Comparison of ENCODE assay signal across 22 cellular contexts in the genomic region with DNA sequence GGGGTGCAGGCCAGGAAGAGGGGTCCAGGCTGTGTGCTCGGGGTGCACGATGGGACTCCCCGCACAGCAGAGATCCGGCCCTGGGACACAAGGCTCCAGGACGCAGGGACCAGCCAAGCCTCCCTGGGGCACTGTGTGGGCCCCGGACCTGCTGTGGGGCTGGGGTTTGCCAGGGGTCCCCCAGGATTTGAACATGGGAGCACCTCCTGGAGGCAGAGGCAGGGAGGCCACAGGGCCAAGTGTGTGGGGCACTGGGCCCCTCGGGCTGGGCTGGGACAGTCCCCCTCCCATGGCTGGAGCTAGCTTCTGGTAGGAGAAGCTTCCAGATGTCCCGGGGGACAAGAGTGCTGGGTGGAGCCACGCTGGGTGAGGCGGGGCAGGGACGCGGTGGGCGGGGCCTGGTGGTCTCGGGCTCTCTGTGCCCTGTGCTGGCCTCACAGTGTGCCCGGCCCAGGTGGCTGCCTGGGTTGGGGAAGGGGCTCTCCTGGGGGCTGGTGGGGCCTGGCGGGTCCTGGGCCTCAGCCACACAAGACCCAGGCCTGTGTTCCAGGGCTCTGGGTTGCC. TPM values are rescaled to one million over a fixed set of nuclear protein-coding genes. Genes with fewer than 3 reads are reported as not detected.
DNase-seq lines count a peak whose midpoint lies in the region; ATAC-seq and TF ChIP-seq lines count a peak whose summit lies in the region.
"Had no signal": no experiment of that assay in that cellular context is flagged by ENCODE, and none has a peak within 500 bp of the region (broad histone marks: within the 10 kb centered on the region; RNA-seq: fewer than 3 reads in every experiment).

No MANE protein-coding gene starts in this region.

- H3K9me3 ChIP-seq in A673 (ENCODE audit: low read depth, low read length, poor library complexity, severe bottlenecking) (no peaks in the 10 kb centered on the region), Panc1 (ENCODE audit: control insufficient read depth, insufficient read depth, low read depth, low read length) (no peaks in the 10 kb centered on the region), endodermal cell (ENCODE audit: control insufficient read depth, low read length) (no peaks in the 10 kb centered on the region), uterus (no peaks in the 10 kb centered on the region)
- H3K9me3 ChIP-seq: ascending aorta, neutrophil, psoas muscle had no signal

- no peaks in the 10 kb centered on the region for H3K27me3 Mint-ChIP-seq in endodermal cell (ENCODE audit: insufficient read depth)
- H3K27me3 Mint-ChIP-seq: activated naive CD4-positive, alpha-beta T cell treated with anti-CD3 and anti-CD28 coated beads, Interleukin-2, amount 50 U/mL, for 24 hours; CD4-positive, alpha-beta T cell; central memory CD8-positive, alpha-beta T cell had no signal

- 83 to 85% methylated on average over 2 to 16 of the region's 16 CpGs for WGBS in endodermal cell (ENCODE audit: insufficient coverage in 1 of 2, insufficient read length in 1 of 2), 2 experiments

- H3K27ac Mint-ChIP-seq in endodermal cell: no peak overlapping the region
- H3K27ac Mint-ChIP-seq: activated naive CD4-positive, alpha-beta T cell treated with anti-CD3 and anti-CD28 coated beads, Interleukin-2, amount 50 U/mL, for 24 hours; activated T-cell treated with anti-CD3 and anti-CD28 coated beads, Interleukin-2, amount 50 U/mL, for 72 hours; CD4-positive, alpha-beta T cell had no signal

- POLR2A ChIA-PET in A673 (lab: Charles Lee; ENCODE audit: low non-redundant PET): no interaction called here
- POLR2A ChIA-PET in Panc1 (lab: Charles Lee): no interaction called here

- H3K4me1 ChIP-seq in A673 (ENCODE audit: insufficient read depth, low read length, poor library complexity, severe bottlenecking): peaks cover 15% of the 10 kb centered on the region
- peaks cover 13% of the 10 kb centered on the region for H3K4me1 ChIP-seq in Panc1 (ENCODE audit: control insufficient read depth, insufficient read depth, low read length)
- no peaks in the 10 kb centered on the region for H3K4me1 ChIP-seq in endodermal cell (ENCODE audit: control insufficient read depth, insufficient read depth, low read length)
- no peaks in the 10 kb centered on the region for H3K4me1 ChIP-seq in uterus
- H3K4me1 ChIP-seq: psoas muscle had no signal

- H3K4me3 Mint-ChIP-seq in endodermal cell: no peak overlapping the region
- H3K4me3 Mint-ChIP-seq: activated naive CD4-positive, alpha-beta T cell treated with anti-CD3 and anti-CD28 coated beads, Interleukin-2, amount 50 U/mL, for 24 hours; activated T-cell treated with anti-CD3 and anti-CD28 coated beads, Interleukin-2, amount 50 U/mL, for 72 hours; CD4-positive, alpha-beta T cell; central memory CD8-positive, alpha-beta T cell had no signal

- no peak overlapping the region for H3K9ac ChIP-seq in endodermal cell (ENCODE audit: extremely low read depth, low read length, poor library complexity, severe bottlenecking)

- H3K27ac ChIP-seq in A673 (ENCODE audit: low read depth, low read length, poor library complexity, severe bottlenecking) (no peak overlapping the region), Panc1 (ENCODE audit: low read length) (no peak overlapping the region), endodermal cell (ENCODE audit: low read depth, low read length) (no peak overlapping the region), uterus (no peak overlapping the region)
- H3K27ac ChIP-seq: ascending aorta, HL-60, neutrophil, psoas muscle had no signal

- ATAC-seq in Panc1: peak; percentile 52
- ATAC-seq: activated T-cell treated with anti-CD3 and anti-CD28 coated beads, Interleukin-2, amount 50 U/mL, for 72 hours; psoas muscle had no signal

- H3K36me3 ChIP-seq in A673 (ENCODE audit: insufficient read depth, low read length, poor library complexity, severe bottlenecking) (peaks cover 6% of the 10 kb centered on the region), Panc1 (ENCODE audit: control insufficient read depth, insufficient read depth, low read length) (no peaks in the 10 kb centered on the region), endodermal cell (ENCODE audit: control insufficient read depth, insufficient read depth, low read length) (peaks cover 12% of the 10 kb centered on the region), uterus (no peaks in the 10 kb centered on the region)
- H3K36me3 ChIP-seq: neutrophil had no signal

- CTCF ChIA-PET in A673 (lab: Charles Lee) (no interaction called here), Panc1 (lab: Charles Lee) (no interaction called here)

- no TSS peak for BruUV-seq in A673 (replicated peaks; lab: Mats Ljungman, UMichigan)
- no TSS peak for BruUV-seq in Panc1 (replicated peaks; lab: Mats Ljungman, UMichigan)

- TF ChIP-seq POLR2A in uterus (IDR thresholded peaks at IDR 0.05): no peak

- intact Hi-C loops in A673 (cut with micrococcal nuclease; ENCODE audit: unreplicated experiment): no loop called here
- intact Hi-C loops in Panc1 (cut with micrococcal nuclease; ENCODE audit: unreplicated experiment): no loop called here
- intact Hi-C loops in uterus (cut with DNase I; ENCODE audit: low total_unique reads): no loop called here

- TF ChIP-seq CTCF in A673 (conservative IDR thresholded peaks at IDR 0.05; ENCODE audit: low read depth, low read length): no peak
- TF ChIP-seq CTCF in Panc1 (IDR thresholded peaks at IDR 0.05): no peak
- no peak for TF ChIP-seq CTCF in endodermal cell (conservative IDR thresholded peaks at IDR 0.05)
- TF ChIP-seq CTCF in GM13976 (IDR thresholded peaks at IDR 0.05; ENCODE audit: borderline replicate concordance, control extremely low read depth, extremely low read depth, insufficient read depth, missing control alignments): no peak
- TF ChIP-seq CTCF in uterus (IDR thresholded peaks at IDR 0.05): no peak

- no peaks in the 10 kb centered on the region for H3K4me1 Mint-ChIP-seq in endodermal cell
- H3K4me1 Mint-ChIP-seq: central memory CD8-positive, alpha-beta T cell had no signal

- H3K27me3 ChIP-seq in A673 (replicated peaks; ENCODE audit: insufficient read depth, low read depth, low read length, poor library complexity): no peaks in the 10 kb centered on the region
- H3K27me3 ChIP-seq in Panc1 (ENCODE audit: control insufficient read depth, insufficient read depth, low read length): no peaks in the 10 kb centered on the region
- H3K27me3 ChIP-seq in endodermal cell (ENCODE audit: control insufficient read depth, insufficient read depth, low read length, poor library complexity, severe bottlenecking): no peaks in the 10 kb centered on the region
- peaks cover 0 to 23% of the 10 kb centered on the region in 2 donors for H3K27me3 ChIP-seq in uterus
- H3K27me3 ChIP-seq: ascending aorta had no signal

- DNase-seq in A673 (ENCODE audit: low spot score) (peak; percentile 64), Daoy (ENCODE audit: low read depth) (peak; percentile 41), Panc1 (ENCODE audit: low read depth, low spot score) (no peak), endodermal cell (peak; percentile 82), GM13976 (ENCODE audit: low spot score) (no peak), NCI-H446 treated with DMSO at 0.1 percent for 48 hours (lab: John Stamatoyannopoulos, UW) (no peak), uterus (no peak)
- no peak for DNase-seq in activated effector memory CD4-positive, alpha-beta T cell treated with anti-CD3 and anti-CD28 coated beads, Interleukin-2, amount 50 U/mL, for 16 hours
- DNase-seq: activated T-cell treated with anti-CD3 and anti-CD28 coated beads, Interleukin-2, amount 50 U/mL, for 72 hours; CD4-positive, alpha-beta T cell; DND-41; IMR-90; NCI-H510A treated with DMSO at 0.1 percent for 48 hours; psoas muscle; stimulated activated CD4-positive, alpha-beta T cell treated with anti-CD3 and anti-CD28 coated beads, Interleukin-1b, Interleukin-23, amount 100 ng/mL, for 48 hours; SW 1271 had no signal

- no peaks in the 10 kb centered on the region for H3K9me3 Mint-ChIP-seq in endodermal cell
- H3K9me3 Mint-ChIP-seq: activated naive CD4-positive, alpha-beta T cell treated with anti-CD3 and anti-CD28 coated beads, Interleukin-2, amount 50 U/mL, for 24 hours; activated T-cell treated with anti-CD3 and anti-CD28 coated beads, Interleukin-2, amount 50 U/mL, for 72 hours; CD4-positive, alpha-beta T cell; central memory CD8-positive, alpha-beta T cell had no signal

- H3K4me3 ChIP-seq in A673 (ENCODE audit: low read depth, low read length, poor library complexity, severe bottlenecking): peak overlapping the region; percentile 27
- H3K4me3 ChIP-seq in Panc1 (ENCODE audit: low read depth in 2 of 2, low read length in 2 of 2): no peak overlapping the region
- H3K4me3 ChIP-seq in endodermal cell (ENCODE audit: low read length): no peak overlapping the region
- no peak overlapping the region for H3K4me3 ChIP-seq in uterus
- H3K4me3 ChIP-seq: ascending aorta, psoas muscle had no signal

- in situ Hi-C loops in Panc1 (cut with HindIII; ENCODE audit: low pct_unique_long_range_greater_than_20kb, low sequenced_read_pairs) (no loop called here), GM13976 (cut with MboI; ENCODE audit: low sequenced_read_pairs, unreplicated experiment) (no loop called here)

- peaks cover 13% of the 10 kb centered on the region for H3K36me3 Mint-ChIP-seq in endodermal cell (ENCODE audit: low read depth)

RNA-seq across cellular contexts. Expression of a gene that starts 18.6 kb away (rescaled TPM):
- total RNA-seq in A673 (2021) (30.4 and 40.8 TPM in 2 replicates), Panc1 (2021; ENCODE audit: unreplicated experiment) (43.1 TPM), endodermal cell (10 to 100 TPM; 51.0 to 93.3 TPM), uterus (10 to 100 TPM in 2 of 4 donors, 1 to 10 TPM in 2; 2.8 to 24.8 (median 13.9) TPM)
- 35.5 and 40.6 TPM in 2 replicates for total RNA-seq in Daoy (2014; rRNA removed; shearing (Covaris generic))
- polyA plus RNA-seq in Panc1 (2012; ENCODE audit: insufficient read length): 57.6 TPM
- 33.2 TPM for polyA plus RNA-seq in endodermal cell (2013, experiment 1 of 2)
- 31.8 TPM for polyA plus RNA-seq in endodermal cell (2013, experiment 2 of 2)

RNA-seq across cellular contexts. Expression of a gene that starts 36.8 kb away (rescaled TPM):
- total RNA-seq in A673 (2021) (0.22 and 0.30 TPM in 2 replicates), Panc1 (2021; ENCODE audit: unreplicated experiment) (1.8 TPM), endodermal cell (1 to 10 TPM in 1 of 2 donors, under 1 TPM in 1; 0.55 to 1.0 TPM), uterus (under 1 TPM in 2 of 4 donors, not detected in 2; 0.07 to 0.12 TPM)
- total RNA-seq in Daoy (2014; rRNA removed; shearing (Covaris generic)): 0.57 TPM in 1 of 2 replicates, not detected in the other
- polyA plus RNA-seq in Panc1 (2012; ENCODE audit: insufficient read length): 3.2 TPM
- polyA plus RNA-seq in endodermal cell (2013, experiment 1 of 2): 0.21 TPM
- polyA plus RNA-seq in endodermal cell (2013, experiment 2 of 2): 0.08 TPM
- total RNA-seq: activated T-cell treated with anti-CD3 and anti-CD28 coated beads, Interleukin-2, amount 50 U/mL, for 72 hours; ascending aorta; CD4-positive, alpha-beta T cell; IMR-90; skeletal muscle tissue had no signal

RNA-seq across cellular contexts. Expression of a gene that starts 43.2 kb away (rescaled TPM):
- total RNA-seq in A673 (2021): 12.0 and 12.3 TPM in 2 replicates
- 1.0 and 2.3 TPM in 2 replicates for total RNA-seq in Daoy (2014; rRNA removed; shearing (Covaris generic))
- total RNA-seq in Panc1 (2021; ENCODE audit: unreplicated experiment): 30.6 TPM
- 28.5 TPM for polyA plus RNA-seq in Panc1 (2012; ENCODE audit: insufficient read length)
- 10 to 100 TPM; 22.4 to 25.6 TPM for total RNA-seq in endodermal cell
- 4.3 TPM for polyA plus RNA-seq in endodermal cell (2013, experiment 1 of 2)
- polyA plus RNA-seq in endodermal cell (2013, experiment 2 of 2): 3.6 TPM
- 10 to 100 TPM in 2 of 4 donors, 1 to 10 TPM in 2; 2.8 to 45.8 (median 9.9) TPM for total RNA-seq in uterus

RNA-seq across cellular contexts. Expression of a gene that starts 56.7 kb away (rescaled TPM):
- total RNA-seq in A673 (2021) (8.8 and 10.8 TPM in 2 replicates), Panc1 (2021; ENCODE audit: unreplicated experiment) (12.2 TPM), endodermal cell (10 to 100 TPM; 26.3 to 31.1 TPM), uterus (10 to 100 TPM in 2 of 4 donors, 1 to 10 TPM in 2; 1.2 to 12.7 (median 10.1) TPM)
- 4.3 and 4.4 TPM in 2 replicates for total RNA-seq in Daoy (2014; rRNA removed; shearing (Covaris generic))
- polyA plus RNA-seq in Panc1 (2012; ENCODE audit: insufficient read length): 14.1 TPM
- 7.8 TPM for polyA plus RNA-seq in endodermal cell (2013, experiment 1 of 2)
- polyA plus RNA-seq in endodermal cell (2013, experiment 2 of 2): 8.3 TPM

Comparison
In these comparisons a context has a peak if more than half of its experiments do, and no peak if none do; other contexts are left out.
1. DNase-seq: peak in A673 (single experiment), Daoy (single experiment) and endodermal cell (single experiment); none in Panc1 (single experiment), GM13976 (single experiment), NCI-H446 treated with DMSO at 0.1 percent for 48 hours (single experiment), uterus (0 of 2) and activated effector memory CD4-positive, alpha-beta T cell treated with anti-CD3 and anti-CD28 coated beads, Interleukin-2, amount 50 U/mL, for 16 hours (single experiment).